ENCODE assay signal across 9 cellular contexts in the genomic region with DNA sequence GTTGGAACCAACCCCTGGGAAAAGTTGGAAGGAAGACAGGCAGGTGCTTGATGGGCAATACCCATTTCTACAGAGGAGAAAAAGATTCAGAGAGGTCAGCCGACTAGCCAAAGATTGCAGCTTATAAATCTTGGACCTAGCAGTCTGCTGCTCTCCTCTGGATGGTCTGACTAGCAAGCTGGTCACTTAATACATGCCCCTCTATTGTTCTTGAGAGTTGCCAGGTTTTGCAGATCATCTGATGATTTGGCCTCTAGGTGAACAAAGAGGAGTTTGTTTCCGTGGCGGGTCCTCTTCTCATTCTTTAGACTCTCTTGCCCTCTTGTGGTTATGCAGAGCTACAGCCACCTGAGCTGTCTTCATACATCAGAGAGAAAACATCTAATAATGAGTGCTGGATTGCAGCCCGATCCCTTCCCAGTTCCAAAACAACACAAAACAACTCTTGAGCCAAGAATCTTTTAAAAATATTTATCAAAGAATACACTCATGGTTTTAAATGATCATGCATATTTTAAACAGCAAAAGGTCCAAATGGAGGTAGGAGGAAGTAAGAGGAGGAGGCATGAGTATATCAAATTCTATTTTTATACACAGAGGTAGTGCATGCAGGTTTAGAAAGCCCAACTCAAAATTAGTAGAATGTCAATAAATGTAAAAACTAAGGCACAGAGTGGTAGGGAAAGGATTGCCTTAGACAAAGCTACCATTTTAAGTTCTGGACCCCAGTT.
DNase-seq lines count a peak whose midpoint lies in the region; ATAC-seq, FAIRE-seq and TF ChIP-seq lines count a peak whose summit lies in the region.
"Had no signal": no experiment of that assay in that cellular context is flagged by ENCODE, and none has a peak within 500 bp of the region (broad histone marks: within the 10 kb centered on the region; RNA-seq: fewer than 3 reads in every experiment).

No MANE protein-coding gene starts in this region.

- H3K27ac ChIP-seq in hepatocyte (peak overlapping the region; percentile 32), small intestine (ENCODE audit: low read depth in 1 of 2, low read length in 1 of 2) (no peak overlapping the region)

- H4K20me1 ChIP-seq in hepatocyte (ENCODE audit: insufficient read depth, poor library complexity, severe bottlenecking), result no peaks in the 10 kb centered on the region

- no peak overlapping the region for H3K4me3 Mint-ChIP-seq in activated T-helper 1 cell treated with anti-CD3 and anti-CD28 coated beads, Interleukin-12 subunit alpha, Interleukin-12 subunit beta, Interleukin-2, Interleukin-4 antibody, amounts not matched to agents 30 ng/mL and 10 ng/mL and 1 ng/mL, durations not matched to agents 14 hours and 24 hours and 36 hours
- H3K4me3 Mint-ChIP-seq: stimulated activated naive CD8-positive, alpha-beta T cell treated with anti-CD3 and anti-CD28 coated beads, Interleukin-15, Interleukin-2, amounts not matched to agents 100 ng/mL and 50 ng/mL, for 24 hours had no signal

- TF ChIP-seq CTCF in GM20000 (IDR thresholded peaks at IDR 0.05; ENCODE audit: extremely low read depth, missing control alignments) (peak; percentile 32), hepatocyte (IDR thresholded peaks at IDR 0.05; ENCODE audit: poor library complexity) (peak; percentile 87)

- H3K4me3 ChIP-seq in hepatocyte (no peak overlapping the region), small intestine (ENCODE audit: low read depth in 1 of 2, low read length in 2 of 2) (no peak overlapping the region)

- H2AFZ ChIP-seq in hepatocyte, result no peak overlapping the region

- H3K27me3 Mint-ChIP-seq in activated T-helper 1 cell treated with anti-CD3 and anti-CD28 coated beads, Interleukin-12 subunit alpha, Interleukin-12 subunit beta, Interleukin-2, Interleukin-4 antibody, amounts not matched to agents 30 ng/mL and 10 ng/mL and 1 ng/mL, durations not matched to agents 14 hours and 24 hours and 36 hours (ENCODE audit: insufficient read depth), result peaks cover 8% of the 10 kb centered on the region

- H3K9me3 Mint-ChIP-seq in activated T-helper 1 cell treated with anti-CD3 and anti-CD28 coated beads, Interleukin-12 subunit alpha, Interleukin-12 subunit beta, Interleukin-2, Interleukin-4 antibody, amounts not matched to agents 30 ng/mL and 10 ng/mL and 1 ng/mL, durations not matched to agents 14 hours and 24 hours and 36 hours, result no peaks in the 10 kb centered on the region
- H3K9me3 Mint-ChIP-seq: stimulated activated naive CD8-positive, alpha-beta T cell treated with anti-CD3 and anti-CD28 coated beads, Interleukin-15, Interleukin-2, amounts not matched to agents 100 ng/mL and 50 ng/mL, for 24 hours had no signal

- H3K4me2 ChIP-seq in hepatocyte, result no peak overlapping the region

- DNase-seq in Daoy (ENCODE audit: low read depth) (peak; percentile 60), GM20000 (ENCODE audit: low spot score) (peak; percentile 60), NCI-H446 (lab: John Stamatoyannopoulos, UW) (peak; percentile 4 to 70), anterior cingulate cortex (lab: John Stamatoyannopoulos, UW) (peak in 46 of 58 donors; percentile 2 to 81 (median 29)), hepatocyte (ENCODE audit: low spot score) (peak; percentile 84), small intestine (peak; percentile 49)
- DNase-seq in activated T-helper 1 cell treated with anti-CD3 and anti-CD28 coated beads, Interleukin-12 subunit alpha, Interleukin-12 subunit beta, Interleukin-2, Interleukin-4 antibody, amounts not matched to agents 30 ng/mL and 10 ng/mL and 1 ng/mL, durations not matched to agents 14 hours and 24 hours and 36 hours (ENCODE audit: low spot score), result no peak

- 19% methylated on average over 4 of the region's 4 CpGs for WGBS in hepatocyte (ENCODE audit: low lambda C conversion rate, missing lambda C conversion rate)
- 11 to 20% (median 14%) methylated on average over 4 of the region's 4 CpGs for WGBS in small intestine, 3 donors

- H3K4me1 ChIP-seq in hepatocyte (ENCODE audit: insufficient read depth) (peaks cover 7% of the 10 kb centered on the region), small intestine (ENCODE audit: control insufficient read depth in 2 of 2, insufficient read depth in 1 of 2, low read depth in 1 of 2, low read length in 1 of 2) (no peaks in the 10 kb centered on the region)

- intact Hi-C loops in activated T-helper 1 cell treated with anti-CD3 and anti-CD28 coated beads, Interleukin-12 subunit alpha, Interleukin-12 subunit beta, Interleukin-2, Interleukin-4 antibody, amounts not matched to agents 30 ng/mL and 10 ng/mL and 1 ng/mL, durations not matched to agents 14 hours and 24 hours and 36 hours (cut with micrococcal nuclease), result loop anchor here (5.0 to 10.0 kb wide), 2 partner anchors 610 to 1478 kb away; no protein-coding TSS in a partner anchor

- H3K9me3 ChIP-seq in hepatocyte (ENCODE audit: low read depth) (no peaks in the 10 kb centered on the region), small intestine (ENCODE audit: control insufficient read depth, low read depth) (no peaks in the 10 kb centered on the region)

- H3K36me3 Mint-ChIP-seq in activated T-helper 1 cell treated with anti-CD3 and anti-CD28 coated beads, Interleukin-12 subunit alpha, Interleukin-12 subunit beta, Interleukin-2, Interleukin-4 antibody, amounts not matched to agents 30 ng/mL and 10 ng/mL and 1 ng/mL, durations not matched to agents 14 hours and 24 hours and 36 hours (ENCODE audit: low read depth), result no peaks in the 10 kb centered on the region

- H3K4me1 Mint-ChIP-seq in activated T-helper 1 cell treated with anti-CD3 and anti-CD28 coated beads, Interleukin-12 subunit alpha, Interleukin-12 subunit beta, Interleukin-2, Interleukin-4 antibody, amounts not matched to agents 30 ng/mL and 10 ng/mL and 1 ng/mL, durations not matched to agents 14 hours and 24 hours and 36 hours (ENCODE audit: low read depth), result no peaks in the 10 kb centered on the region

- H3K79me2 ChIP-seq in hepatocyte, result no peaks in the 10 kb centered on the region

- no peak overlapping the region for H3K27ac Mint-ChIP-seq in activated T-helper 1 cell treated with anti-CD3 and anti-CD28 coated beads, Interleukin-12 subunit alpha, Interleukin-12 subunit beta, Interleukin-2, Interleukin-4 antibody, amounts not matched to agents 30 ng/mL and 10 ng/mL and 1 ng/mL, durations not matched to agents 14 hours and 24 hours and 36 hours
- H3K27ac Mint-ChIP-seq: stimulated activated naive CD8-positive, alpha-beta T cell treated with anti-CD3 and anti-CD28 coated beads, Interleukin-15, Interleukin-2, amounts not matched to agents 100 ng/mL and 50 ng/mL, for 24 hours had no signal

- peak; percentile 91 for ATAC-seq in HG03460 (IDR thresholded peaks at IDR 0.05; ENCODE audit: unreplicated experiment)

- FAIRE-seq in small intestine (lab: Jason Lieb, UNC), result no peak

- no peaks in the 10 kb centered on the region for H3K9me2 ChIP-seq in hepatocyte (replicated peaks; ENCODE audit: insufficient read depth)

- H3K36me3 ChIP-seq in hepatocyte (replicated peaks; ENCODE audit: insufficient read depth, low read depth) (no peaks in the 10 kb centered on the region), small intestine (ENCODE audit: control insufficient read depth in 2 of 2, insufficient read depth in 2 of 2, low read length in 2 of 2) (no peaks in the 10 kb centered on the region)

- H3K27me3 ChIP-seq in hepatocyte (peaks cover 45% of the 10 kb centered on the region), small intestine (ENCODE audit: control insufficient read depth in 2 of 2, insufficient read depth in 2 of 2, low read length in 2 of 2) (no peaks in the 10 kb centered on the region)
